23 cellular contexts compared by ENCODE assay signal in genomic region chr11:61315260-61315659, GRCh38.
"Had no signal": no experiment of that assay in that cellular context is flagged by ENCODE, and none has a peak within 500 bp of the region (broad histone marks: within the 10 kb centered on the region; RNA-seq: fewer than 3 reads in every experiment).

No MANE protein-coding gene starts in this region.

- H3K27me3 ChIP-seq: MG63 had no signal

- H3K9me3 ChIP-seq: MG63 had no signal

- FAIRE-seq: TTC549 had no signal

- H3K27ac Mint-ChIP-seq: activated B cell treated with CpG ODN at 0.5 μM for 24 hours; activated CD4-positive, alpha-beta memory T cell treated with anti-CD3 and anti-CD28 coated beads for 36 hours; activated CD4-positive, alpha-beta T cell treated with anti-CD3 and anti-CD28 coated beads, Interleukin-2, amount 10 ng/mL, durations not matched to agents 7 days and 5 days; activated naive CD8-positive, alpha-beta T cell treated with anti-CD3 and anti-CD28 coated beads for 36 hours; T-cell had no signal

- H3K4me1 Mint-ChIP-seq: activated B cell treated with CpG ODN at 0.5 μM for 24 hours; activated CD4-positive, alpha-beta T cell treated with anti-CD3 and anti-CD28 coated beads, Interleukin-2, amount 10 ng/mL, durations not matched to agents 7 days and 5 days; activated naive CD8-positive, alpha-beta T cell treated with anti-CD3 and anti-CD28 coated beads for 36 hours; T-cell had no signal

- H3K4me2 ChIP-seq: KMS-11 had no signal

- DNase-seq: activated B cell treated with CpG ODN at 0.5 μM for 24 hours; activated CD4-positive, alpha-beta memory T cell treated with anti-CD3 and anti-CD28 coated beads for 36 hours; activated CD4-positive, alpha-beta T cell treated with anti-CD3 and anti-CD28 coated beads for 1 hour; activated CD4-positive, alpha-beta T cell treated with anti-CD3 and anti-CD28 coated beads, Interleukin-2, amount 10 ng/mL, durations not matched to agents 7 days and 5 days; activated effector memory CD4-positive, alpha-beta T cell treated with anti-CD3 and anti-CD28 coated beads, Interleukin-2, amount 50 U/mL, for 16 hours; activated naive CD4-positive, alpha-beta T cell treated with Interleukin-2 at 50 U/mL for 16 hours; activated naive CD8-positive, alpha-beta T cell treated with anti-CD3 and anti-CD28 coated beads for 36 hours; central memory CD4-positive, alpha-beta T cell; MG63; MV-4-11; NCI-H1092 treated with DMSO at 0.1 percent for 48 hours; NCI-H1417 treated with DMSO at 0.1 percent for 48 hours; NCI-H1694; NCI-H2029; NCI-H2107; NCI-H510A treated with DMSO at 0.1 percent for 48 hours; T-cell; T-helper 2 cell; T1000 had no signal

- H3K9ac ChIP-seq: KMS-11 had no signal

- H3K27me3 Mint-ChIP-seq: activated B cell treated with CpG ODN at 0.5 μM for 24 hours; activated CD4-positive, alpha-beta memory T cell treated with anti-CD3 and anti-CD28 coated beads for 36 hours; activated CD4-positive, alpha-beta T cell treated with anti-CD3 and anti-CD28 coated beads, Interleukin-2, amount 10 ng/mL, durations not matched to agents 7 days and 5 days; activated naive CD8-positive, alpha-beta T cell treated with anti-CD3 and anti-CD28 coated beads for 36 hours; T-cell had no signal

- ATAC-seq: Right ventricle myocardium inferior, T-cell had no signal

- H3K4me3 Mint-ChIP-seq: activated B cell treated with CpG ODN at 0.5 μM for 24 hours; activated CD4-positive, alpha-beta memory T cell treated with anti-CD3 and anti-CD28 coated beads for 36 hours; activated CD4-positive, alpha-beta T cell treated with anti-CD3 and anti-CD28 coated beads, Interleukin-2, amount 10 ng/mL, durations not matched to agents 7 days and 5 days; activated naive CD8-positive, alpha-beta T cell treated with anti-CD3 and anti-CD28 coated beads for 36 hours; T-cell had no signal

- H3K9me3 Mint-ChIP-seq: activated B cell treated with CpG ODN at 0.5 μM for 24 hours; activated CD4-positive, alpha-beta memory T cell treated with anti-CD3 and anti-CD28 coated beads for 36 hours; activated CD4-positive, alpha-beta T cell treated with anti-CD3 and anti-CD28 coated beads, Interleukin-2, amount 10 ng/mL, durations not matched to agents 7 days and 5 days; activated naive CD8-positive, alpha-beta T cell treated with anti-CD3 and anti-CD28 coated beads for 36 hours; T-cell had no signal

- H3K4me3 ChIP-seq: MG63, SK-N-MC had no signal

- H3K27ac ChIP-seq: KMS-11, SK-N-MC had no signal
